In the genomic region with DNA sequence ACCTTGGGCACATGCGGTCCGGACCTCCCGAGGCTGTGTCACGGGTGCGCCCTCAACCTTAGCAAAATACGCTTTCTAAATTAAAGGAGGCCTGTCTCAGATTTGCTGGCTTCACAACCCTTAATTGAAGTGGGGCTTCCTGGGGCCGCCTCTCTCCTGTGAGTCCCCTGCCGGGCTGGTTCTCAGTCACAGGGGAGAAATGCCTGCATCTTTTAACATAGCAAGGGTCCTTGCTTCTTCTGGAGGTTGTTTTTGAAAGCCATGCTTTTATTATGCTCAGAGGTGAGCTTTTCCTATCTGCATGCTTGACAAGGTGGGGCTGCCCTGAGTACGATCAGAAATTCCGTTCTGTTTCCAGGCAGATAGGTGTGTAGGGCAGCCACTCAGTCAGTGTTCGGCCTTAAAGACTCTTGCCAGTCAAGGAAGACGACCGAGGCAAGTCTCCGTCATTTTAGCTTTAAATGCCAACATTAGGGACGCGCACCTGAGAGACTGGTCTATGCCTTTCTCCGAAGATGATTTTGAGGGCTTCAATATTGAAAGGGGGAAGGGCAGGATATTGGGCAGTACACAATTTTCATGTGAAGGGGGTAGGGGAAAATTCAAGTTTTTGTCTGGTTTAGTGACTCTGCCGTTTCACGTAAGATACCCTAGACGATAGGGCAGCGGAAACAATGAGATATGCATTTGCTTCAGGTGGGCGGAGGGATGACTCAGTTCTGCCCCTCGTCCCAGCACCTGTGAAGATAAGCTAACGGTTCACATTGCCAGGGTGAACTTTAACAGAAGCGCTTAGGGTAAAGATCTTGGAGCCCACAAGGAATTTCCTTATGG, we compare ENCODE assay signal across 10 cellular contexts. TPM values are rescaled to one million over a fixed set of nuclear protein-coding genes. Genes with fewer than 3 reads are reported as not detected.
DNase-seq lines count a peak whose midpoint lies in the region; ATAC-seq and TF ChIP-seq lines count a peak whose summit lies in the region.
"Had no signal": no experiment of that assay in that cellular context is flagged by ENCODE, and none has a peak within 500 bp of the region (broad histone marks: within the 10 kb centered on the region; RNA-seq: fewer than 3 reads in every experiment).

No MANE protein-coding gene starts in this region.

- no peaks in the 10 kb centered on the region for H3K9me3 ChIP-seq in iPS-15b (ENCODE audit: control insufficient read depth, insufficient read depth, low read length)
- no peaks in the 10 kb centered on the region for H3K9me3 ChIP-seq in hepatocyte (ENCODE audit: low read depth)
- H3K9me3 ChIP-seq in mammary epithelial cell (replicated peaks; ENCODE audit: insufficient read depth, low read length), result peaks cover 4% of the 10 kb centered on the region
- H3K9me3 ChIP-seq: pancreas had no signal

- H3K9ac ChIP-seq in iPS-15b (ENCODE audit: low read depth, low read length), result no peak overlapping the region
- H3K9ac ChIP-seq in mammary epithelial cell (ENCODE audit: insufficient read depth, low read length), result no peak overlapping the region

- TF ChIP-seq CTCF in hepatocyte (IDR thresholded peaks at IDR 0.05; ENCODE audit: poor library complexity), result no peak
- no peak for TF ChIP-seq CTCF in mammary epithelial cell (conservative IDR thresholded peaks at IDR 0.05 in 1 of 2, IDR thresholded peaks at IDR 0.05 in 1 of 2; ENCODE audit: extremely low read depth in 1 of 2, insufficient read depth in 1 of 2, low read depth in 1 of 2, low read length in 2 of 2)

- no peaks in the 10 kb centered on the region for H3K36me3 ChIP-seq in iPS-15b (ENCODE audit: control insufficient read depth, insufficient read depth, low read length)
- H3K36me3 ChIP-seq in hepatocyte (replicated peaks; ENCODE audit: insufficient read depth, low read depth), result no peaks in the 10 kb centered on the region
- H3K36me3 ChIP-seq in mammary epithelial cell (ENCODE audit: insufficient read depth, low read length), result no peaks in the 10 kb centered on the region
- H3K36me3 ChIP-seq: pancreas had no signal

- peaks cover 19% of the 10 kb centered on the region for H3K4me1 ChIP-seq in iPS-15b (ENCODE audit: control insufficient read depth, insufficient read depth, low read length)
- peaks cover 21% of the 10 kb centered on the region for H3K4me1 ChIP-seq in hepatocyte (ENCODE audit: insufficient read depth)
- peaks cover 19% of the 10 kb centered on the region for H3K4me1 ChIP-seq in mammary epithelial cell (ENCODE audit: insufficient read depth, low read length)

- H2AFZ ChIP-seq in hepatocyte (no peak overlapping the region), mammary epithelial cell (ENCODE audit: low read depth, low read length) (no peak overlapping the region)

- peak overlapping the region; percentile 67 for H3K4me3 Mint-ChIP-seq in activated CD4-positive, alpha-beta memory T cell treated with anti-CD3 and anti-CD28 coated beads for 36 hours

- BruUV-seq in mammary epithelial cell (replicated peaks; lab: Mats Ljungman, UMichigan), result no TSS peak

- intact Hi-C loops in activated CD4-positive, alpha-beta memory T cell treated with anti-CD3 and anti-CD28 coated beads for 36 hours (cut with micrococcal nuclease), result loop anchor here (1.0 to 10.0 kb wide), 5 partner anchors 20 to 580 kb away; partner anchors contain the start of genes FBXO31, ZCCHC14 and ZFPM1
- intact Hi-C loops in mammary epithelial cell (cut with micrococcal nuclease), result loop anchor here (5.0 to 10.0 kb wide), 2 partner anchors 690 to 1313 kb away; no protein-coding TSS in a partner anchor

- POLR2A ChIA-PET in activated CD4-positive, alpha-beta memory T cell treated with anti-CD3 and anti-CD28 coated beads for 36 hours (lab: Charles Lee), result interaction anchor here (0.7 to 3.7 kb wide), 11 partner anchors 9 to 109 kb away, joined by 3 to 65 read pairs (median 6); partner anchors contain the start of gene KLHDC4

- ATAC-seq in HG02885 (IDR thresholded peaks at IDR 0.05; ENCODE audit: poor library complexity, unreplicated experiment), result peak; percentile 61
- ATAC-seq: pancreas had no signal

- H3K27me3 Mint-ChIP-seq in activated CD4-positive, alpha-beta memory T cell treated with anti-CD3 and anti-CD28 coated beads for 36 hours, result no peaks in the 10 kb centered on the region

- H3K27me3 ChIP-seq in iPS-15b (ENCODE audit: control insufficient read depth, insufficient read depth, low read length), result no peaks in the 10 kb centered on the region
- no peaks in the 10 kb centered on the region for H3K27me3 ChIP-seq in hepatocyte
- H3K27me3 ChIP-seq in mammary epithelial cell (ENCODE audit: insufficient read depth, low read length), result peaks cover 3% of the 10 kb centered on the region
- H3K27me3 ChIP-seq: pancreas had no signal

- H3K79me2 ChIP-seq in hepatocyte (no peaks in the 10 kb centered on the region), mammary epithelial cell (ENCODE audit: insufficient read depth, low read length) (no peaks in the 10 kb centered on the region)

- peak; percentile 94 for DNase-seq in activated CD4-positive, alpha-beta memory T cell treated with anti-CD3 and anti-CD28 coated beads for 36 hours
- peak; percentile 63 to 76 for DNase-seq in stimulated activated CD8-positive, alpha-beta memory T cell treated with anti-CD3 and anti-CD28 coated beads, Interleukin-4, amount 100 ng/mL, for 4 hours (ENCODE audit: low read depth in 2 of 2, low spot score in 1 of 2)
- no peak for DNase-seq in hepatocyte (ENCODE audit: low spot score)
- no peak for DNase-seq in H4 (ENCODE audit: low spot score)
- no peak for DNase-seq in AML-193 (lab: John Stamatoyannopoulos, UW)
- no peak for DNase-seq in mammary epithelial cell
- DNase-seq: cortex of kidney, pancreas had no signal

- in situ Hi-C loops in mammary epithelial cell (cut with MboI; ENCODE audit: low sequenced_read_pairs in 2 of 2), result no loop called here

- peak overlapping the region; percentile 96 for H3K27ac Mint-ChIP-seq in activated CD4-positive, alpha-beta memory T cell treated with anti-CD3 and anti-CD28 coated beads for 36 hours

- CTCF ChIA-PET in activated CD4-positive, alpha-beta memory T cell treated with anti-CD3 and anti-CD28 coated beads for 36 hours (lab: Charles Lee), result interaction anchor here (1.4 to 15.0 kb wide), 9 partner anchors 9 to 239 kb away, joined by 3 to 224 read pairs (median 12); no protein-coding TSS in a partner anchor
- CTCF ChIA-PET in mammary epithelial cell (lab: Charles Lee; ENCODE audit: low non-redundant PET), result interaction anchor here (0.7 kb wide), 1 partner anchor 95 kb away, joined by 4 read pairs; no protein-coding TSS in a partner anchor

- H3K4me2 ChIP-seq in hepatocyte (no peak overlapping the region), mammary epithelial cell (ENCODE audit: insufficient read depth, low read depth, low read length) (no peak overlapping the region)

- H3K9me3 Mint-ChIP-seq in activated CD4-positive, alpha-beta memory T cell treated with anti-CD3 and anti-CD28 coated beads for 36 hours, result peaks cover 8% of the 10 kb centered on the region

- H3K4me3 ChIP-seq in iPS-15b (ENCODE audit: low read depth, low read length) (peak overlapping the region; percentile 15), hepatocyte (no peak overlapping the region), mammary epithelial cell (replicated peaks in 1 of 3; ENCODE audit: insufficient read depth in 1 of 3, low read depth in 2 of 3, low read length in 3 of 3) (no peak overlapping the region)
- H3K4me3 ChIP-seq: pancreas had no signal

- H3K4me1 Mint-ChIP-seq in activated CD4-positive, alpha-beta memory T cell treated with anti-CD3 and anti-CD28 coated beads for 36 hours (ENCODE audit: low read depth), result peaks cover 63% of the 10 kb centered on the region

- H3K27ac ChIP-seq in hepatocyte (no peak overlapping the region), mammary epithelial cell (ENCODE audit: insufficient read depth, low read depth, low read length) (no peak overlapping the region)
- H3K27ac ChIP-seq: pancreas had no signal

- H4K20me1 ChIP-seq in hepatocyte (ENCODE audit: insufficient read depth, poor library complexity, severe bottlenecking) (no peaks in the 10 kb centered on the region), mammary epithelial cell (ENCODE audit: insufficient read depth, low read length) (no peaks in the 10 kb centered on the region)

- WGBS in hepatocyte (ENCODE audit: low lambda C conversion rate, missing lambda C conversion rate), result 37% methylated on average over 25 of the region's 25 CpGs
- 53% methylated on average over 23 of the region's 25 CpGs for WGBS in mammary epithelial cell (ENCODE audit: low coverage, missing lambda C conversion rate)

- peaks cover 1% of the 10 kb centered on the region for H3K36me3 Mint-ChIP-seq in activated CD4-positive, alpha-beta memory T cell treated with anti-CD3 and anti-CD28 coated beads for 36 hours

- no peaks in the 10 kb centered on the region for H3K9me2 ChIP-seq in hepatocyte (replicated peaks; ENCODE audit: insufficient read depth)

- dilution Hi-C loops in mammary epithelial cell (cut with HindIII; ENCODE audit: low sequenced_read_pairs), result loop anchor here (5.0 kb wide), 1 partner anchor 93 kb away; no protein-coding TSS in a partner anchor

RNA-seq across cellular contexts. Expression of gene SLC7A5, which starts 5.5 kb away (rescaled TPM):
- 100 to 1,000 TPM; 262 TPM for total RNA-seq in activated CD4-positive, alpha-beta memory T cell treated with anti-CD3 and anti-CD28 coated beads for 36 hours
- total RNA-seq in hepatocyte, result 20.4 and 29.3 TPM in 2 replicates
- 52.5 and 56.2 TPM in 2 replicates for polyA plus RNA-seq in hepatocyte
- 143 and 153 TPM in 2 replicates for total RNA-seq in H4 (2014; rRNA removed; shearing (Covaris generic))
- total RNA-seq in mammary epithelial cell, result 1,000 to 10,000 TPM; 1,822 to 2,475 TPM
- polyA plus RNA-seq in mammary epithelial cell, result 680 TPM
- 936 TPM for polyA minus RNA-seq in mammary epithelial cell

Comparison
In these comparisons a context has a peak if more than half of its experiments do, and no peak if none do; other contexts are left out.
1. DNase-seq: peak in activated CD4-positive, alpha-beta memory T cell treated with anti-CD3 and anti-CD28 coated beads for 36 hours (single experiment) and stimulated activated CD8-positive, alpha-beta memory T cell treated with anti-CD3 and anti-CD28 coated beads, Interleukin-4, amount 100 ng/mL, for 4 hours (2 of 2); none in hepatocyte (single experiment), H4 (single experiment), AML-193 (0 of 2) and mammary epithelial cell (single experiment).
2. RNA of gene SLC7A5, which starts 5.5 kb away (total RNA-seq): 1,822 to 2,475 TPM in mammary epithelial cell; 262 TPM in activated CD4-positive, alpha-beta memory T cell treated with anti-CD3 and anti-CD28 coated beads for 36 hours, 143 to 153 TPM in H4 and 20.4 to 29.3 TPM in hepatocyte; every median in the first group is over 4 times any median in the second.